ENCODE assay signal across 29 cellular contexts in genomic region chr6:93337772-93338394, GRCh38.
"Had no signal": no experiment of that assay in that cellular context is flagged by ENCODE, and none has a peak within 500 bp of the region (broad histone marks: within the 10 kb centered on the region; RNA-seq: fewer than 3 reads in every experiment).

No MANE protein-coding gene starts in this region.

- DNase-seq: activated CD4-positive, alpha-beta T cell treated with anti-CD3 and anti-CD28 coated beads for 4 hours; activated CD4-positive, alpha-beta T cell treated with anti-CD3 and anti-CD28 coated beads, Interleukin-2, amount 50 U/mL, for 48 hours; activated CD4-positive, CD25-positive, alpha-beta regulatory T cell; activated CD8-positive, alpha-beta memory T cell treated with anti-CD3 and anti-CD28 coated beads for 24 hours; activated gamma-delta T cell; activated naive CD4-positive, alpha-beta T cell treated with anti-CD3 and anti-CD28 coated beads, Interleukin-2, amount 10 ng/mL, durations not matched to agents 7 days and 5 days; amniotic stem cell; brain microvascular endothelial cell; caudate nucleus; endodermal cell; foreskin fibroblast; head of caudate nucleus; hippocampal formation; immature natural killer cell; kidney; left colon; mammary epithelial cell; stimulated activated CD4-positive, alpha-beta T cell treated with anti-CD3 and anti-CD28 coated beads, Interleukin-2, amount 100 ng/mL, for 24 hours; stimulated activated naive B cell treated with anti-CD40 and anti-IgM and Interleukin-4, amounts not matched to agents 10 μg/mL and 1 μg/mL and 100 μg/mL, for 72 hours; stomach; T-helper 1 cell; thyroid gland; upper lobe of left lung had no signal

- H3K9me3 ChIP-seq: prostate gland, stomach, thyroid gland, upper lobe of left lung had no signal

- H3K9me3 Mint-ChIP-seq: activated T-helper 1 cell treated with anti-CD3 and anti-CD28 coated beads, Interleukin-12 subunit alpha, Interleukin-12 subunit beta, Interleukin-2, Interleukin-4 antibody, amounts not matched to agents 30 ng/mL and 10 ng/mL and 1 ng/mL, durations not matched to agents 14 hours and 24 hours and 36 hours; endodermal cell; nephron; T-helper 2 cell treated with Interferon-gamma antibody and Interleukin-4, amounts not matched to agents 5 μg/mL and 100 μg/mL, for 36 hours had no signal

- H3K4me1 Mint-ChIP-seq: activated naive CD4-positive, alpha-beta T cell treated with anti-CD3 and anti-CD28 coated beads, Interleukin-2, amount 10 ng/mL, durations not matched to agents 7 days and 5 days; immature natural killer cell; nephron; stimulated activated naive B cell treated with anti-CD40 and anti-IgM and Interleukin-4, amounts not matched to agents 10 μg/mL and 1 μg/mL and 100 μg/mL, for 72 hours had no signal

- H3K4me3 Mint-ChIP-seq: activated naive CD4-positive, alpha-beta T cell treated with anti-CD3 and anti-CD28 coated beads, Interleukin-2, amount 10 ng/mL, durations not matched to agents 7 days and 5 days; activated T-helper 1 cell treated with anti-CD3 and anti-CD28 coated beads, Interleukin-12 subunit alpha, Interleukin-12 subunit beta, Interleukin-2, Interleukin-4 antibody, amounts not matched to agents 30 ng/mL and 10 ng/mL and 1 ng/mL, durations not matched to agents 14 hours and 24 hours and 36 hours; endodermal cell; immature natural killer cell; nephron; stimulated activated naive B cell treated with anti-CD40 and anti-IgM and Interleukin-4, amounts not matched to agents 10 μg/mL and 1 μg/mL and 100 μg/mL, for 72 hours; T-helper 2 cell treated with Interferon-gamma antibody and Interleukin-4, amounts not matched to agents 5 μg/mL and 100 μg/mL, for 36 hours had no signal

- H3K36me3 Mint-ChIP-seq: activated naive CD4-positive, alpha-beta T cell treated with anti-CD3 and anti-CD28 coated beads, Interleukin-2, amount 10 ng/mL, durations not matched to agents 7 days and 5 days; immature natural killer cell; stimulated activated naive B cell treated with anti-CD40 and anti-IgM and Interleukin-4, amounts not matched to agents 10 μg/mL and 1 μg/mL and 100 μg/mL, for 72 hours had no signal

- H3K4me1 ChIP-seq: stomach, thyroid gland, upper lobe of left lung had no signal

- H3K27ac Mint-ChIP-seq: activated naive CD4-positive, alpha-beta T cell treated with anti-CD3 and anti-CD28 coated beads, Interleukin-2, amount 10 ng/mL, durations not matched to agents 7 days and 5 days; activated T-helper 1 cell treated with anti-CD3 and anti-CD28 coated beads, Interleukin-12 subunit alpha, Interleukin-12 subunit beta, Interleukin-2, Interleukin-4 antibody, amounts not matched to agents 30 ng/mL and 10 ng/mL and 1 ng/mL, durations not matched to agents 14 hours and 24 hours and 36 hours; endodermal cell; immature natural killer cell; stimulated activated naive B cell treated with anti-CD40 and anti-IgM and Interleukin-4, amounts not matched to agents 10 μg/mL and 1 μg/mL and 100 μg/mL, for 72 hours; T-helper 2 cell treated with Interferon-gamma antibody and Interleukin-4, amounts not matched to agents 5 μg/mL and 100 μg/mL, for 36 hours had no signal

- H3K4me3 ChIP-seq: prostate gland, smooth muscle cell, stomach, thyroid gland, upper lobe of left lung had no signal

- H3K36me3 ChIP-seq: brain microvascular endothelial cell, prostate gland, stomach, thyroid gland, upper lobe of left lung had no signal

- H3K27ac ChIP-seq: brain microvascular endothelial cell, prostate gland, stomach, thyroid gland, upper lobe of left lung had no signal

- ATAC-seq: esophagus mucosa; left colon; stimulated activated naive B cell treated with anti-CD40 and anti-IgM and Interleukin-4, amounts not matched to agents 10 μg/mL and 1 μg/mL and 100 μg/mL, for 72 hours had no signal

- H3K27me3 Mint-ChIP-seq: activated naive CD4-positive, alpha-beta T cell treated with anti-CD3 and anti-CD28 coated beads, Interleukin-2, amount 10 ng/mL, durations not matched to agents 7 days and 5 days; stimulated activated naive B cell treated with anti-CD40 and anti-IgM and Interleukin-4, amounts not matched to agents 10 μg/mL and 1 μg/mL and 100 μg/mL, for 72 hours had no signal

- H3K27me3 ChIP-seq: brain microvascular endothelial cell, stomach, thyroid gland, upper lobe of left lung had no signal
